ENCODE assay signal across 12 cellular contexts in the genomic region with DNA sequence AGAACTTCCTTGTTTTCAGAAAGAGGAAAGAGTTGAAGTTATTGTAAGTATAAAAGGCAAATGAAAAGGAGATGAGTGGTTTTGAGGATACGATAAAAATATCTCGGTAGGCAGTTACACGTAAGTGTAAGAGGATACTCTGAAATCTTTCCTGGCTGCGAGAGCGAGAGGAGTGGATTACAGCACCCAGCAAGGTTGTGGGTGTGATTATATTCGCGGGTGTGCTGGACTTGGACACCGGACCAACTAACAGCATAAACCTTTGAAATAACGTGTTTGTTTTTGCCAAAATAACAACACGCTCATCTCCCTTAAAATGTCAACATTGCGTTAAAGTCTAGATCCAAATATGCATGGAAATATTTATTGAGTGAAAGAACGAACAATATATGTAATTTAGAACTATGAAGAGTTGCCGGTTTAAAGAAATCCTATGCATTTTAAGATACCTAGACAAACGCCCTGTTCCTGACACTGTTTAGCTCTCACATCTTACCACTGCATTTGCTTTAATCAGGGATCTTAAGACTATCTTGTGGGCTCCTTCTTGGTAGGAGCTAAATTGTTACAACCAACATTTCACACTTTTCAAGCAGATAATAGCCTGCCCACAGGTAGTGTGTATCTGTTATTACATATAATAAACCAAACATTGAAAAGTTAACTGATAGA.
A peak's percentile ranks its signal among the peaks of the same experiment; 100 is the strongest.
DNase-seq lines count a peak whose midpoint lies in the region; ATAC-seq and TF ChIP-seq lines count a peak whose summit lies in the region.
"Had no signal": no experiment of that assay in that cellular context is flagged by ENCODE, and none has a peak within 500 bp of the region (broad histone marks: within the 10 kb centered on the region; RNA-seq: fewer than 3 reads in every experiment).

No MANE protein-coding gene starts in this region.

- H3K9me3 Mint-ChIP-seq in endodermal cell (peaks cover 49% of the 10 kb centered on the region), MCF 10A (ENCODE audit: unreplicated experiment) (no peaks in the 10 kb centered on the region)

- DNase-seq in SK-N-SH, result no peak
- no peak for DNase-seq in endodermal cell
- no peak for DNase-seq in uterus
- no peak for DNase-seq in stimulated activated CD4-positive, alpha-beta T cell treated with anti-CD3 and anti-CD28 coated beads, Interleukin-4, amount 100 ng/mL, for 1 hour
- no peak for DNase-seq in MCF 10A (ENCODE audit: unreplicated experiment)
- DNase-seq: adrenal gland, NCI-H2171 treated with DMSO at 0.1 percent for 48 hours had no signal

- intact Hi-C loops in uterus (cut with DNase I; ENCODE audit: low total_unique reads), result no loop called here
- intact Hi-C loops in MCF 10A (cut with micrococcal nuclease), result no loop called here

- H3K9me2 ChIP-seq in SK-N-SH, result no peaks in the 10 kb centered on the region

- H4K20me1 ChIP-seq in SK-N-SH (ENCODE audit: insufficient read depth), result no peaks in the 10 kb centered on the region

- TF ChIP-seq RAD21 in SK-N-SH (IDR thresholded peaks at IDR 0.05; ENCODE audit: low read length), result no peak

- peak overlapping the region; percentile 69 for H3K27ac Mint-ChIP-seq in endodermal cell
- H3K27ac Mint-ChIP-seq in MCF 10A (ENCODE audit: low read depth, unreplicated experiment), result no peak overlapping the region
- H3K27ac Mint-ChIP-seq: B cell had no signal

- POLR2A ChIA-PET in SK-N-SH (lab: Yijun Ruan, JAX), result no interaction called here
- POLR2A ChIA-PET in MCF 10A (lab: Yijun Ruan, JAX), result interaction anchor here (0.6 to 1.2 kb wide), 3 partner anchors 9 to 848 kb away, joined by 3 to 5 read pairs (median 3); no protein-coding TSS in a partner anchor

- H3K36me3 ChIP-seq in SK-N-SH (replicated peaks in 1 of 2; ENCODE audit: control insufficient read depth in 1 of 2, insufficient read depth in 2 of 2, low read length in 1 of 2), result no peaks in the 10 kb centered on the region
- no peaks in the 10 kb centered on the region for H3K36me3 ChIP-seq in endodermal cell (ENCODE audit: control insufficient read depth, insufficient read depth, low read length)
- H3K36me3 ChIP-seq in mucosa of rectum (ENCODE audit: control insufficient read depth in 2 of 2, insufficient read depth in 2 of 2, low read length in 2 of 2), result no peaks in the 10 kb centered on the region
- no peaks in the 10 kb centered on the region for H3K36me3 ChIP-seq in uterus
- H3K36me3 ChIP-seq: adrenal gland, SJSA1 had no signal

- TF ChIP-seq CTCF in SK-N-SH (IDR thresholded peaks at IDR 0.05), result no peak
- TF ChIP-seq CTCF in endodermal cell (conservative IDR thresholded peaks at IDR 0.05), result no peak
- no peak for TF ChIP-seq CTCF in uterus (IDR thresholded peaks at IDR 0.05)
- no peak for TF ChIP-seq CTCF in MCF 10A (IDR thresholded peaks at IDR 0.05; ENCODE audit: unreplicated experiment)

- H3K4me3 Mint-ChIP-seq in endodermal cell (no peak overlapping the region), MCF 10A (ENCODE audit: unreplicated experiment) (no peak overlapping the region)
- H3K4me3 Mint-ChIP-seq: B cell had no signal

- H2AFZ ChIP-seq in SK-N-SH (ENCODE audit: low read depth), result 0 out of 2 replicates have a peak overlapping the region, but pooled peaks have one; percentile 47

- WGBS in SK-N-SH (ENCODE audit: low lambda C conversion rate), result 42% methylated on average over 14 of the region's 14 CpGs
- WGBS in endodermal cell (ENCODE audit: insufficient coverage in 1 of 2, insufficient read length in 1 of 2), 2 experiments, result 93 to 96% methylated on average over 3 to 14 of the region's 14 CpGs

- no peaks in the 10 kb centered on the region for H3K27me3 ChIP-seq in SK-N-SH (ENCODE audit: insufficient read depth)
- H3K27me3 ChIP-seq in endodermal cell (ENCODE audit: control insufficient read depth, insufficient read depth, low read length, poor library complexity, severe bottlenecking), result no peaks in the 10 kb centered on the region
- peaks cover 0 to 4% of the 10 kb centered on the region in 2 donors for H3K27me3 ChIP-seq in mucosa of rectum (ENCODE audit: control insufficient read depth in 2 of 2, insufficient read depth in 2 of 2, low read length in 2 of 2)
- H3K27me3 ChIP-seq in uterus, result no peaks in the 10 kb centered on the region
- H3K27me3 ChIP-seq: SJSA1 had no signal

- CTCF ChIA-PET in SK-N-SH (lab: Yijun Ruan, JAX), result no interaction called here
- CTCF ChIA-PET in MCF 10A (lab: Yijun Ruan, JAX), result no interaction called here

- H3K27me3 Mint-ChIP-seq in endodermal cell (ENCODE audit: insufficient read depth), result peaks cover 4% of the 10 kb centered on the region
- peaks cover 77% of the 10 kb centered on the region for H3K27me3 Mint-ChIP-seq in MCF 10A (ENCODE audit: insufficient read depth, unreplicated experiment)

- H3K36me3 Mint-ChIP-seq in endodermal cell (ENCODE audit: low read depth), result no peaks in the 10 kb centered on the region
- no peaks in the 10 kb centered on the region for H3K36me3 Mint-ChIP-seq in MCF 10A (ENCODE audit: insufficient read depth, unreplicated experiment)

- H3K4me3 ChIP-seq in SK-N-SH (ENCODE audit: low read depth in 2 of 2, low read length in 1 of 2), result no peak overlapping the region
- no peak overlapping the region for H3K4me3 ChIP-seq in endodermal cell (ENCODE audit: low read length)
- peak overlapping the region in 1 of 2 donors; percentile 16 for H3K4me3 ChIP-seq in mucosa of rectum (ENCODE audit: low read length in 2 of 2)
- H3K4me3 ChIP-seq in uterus, result no peak overlapping the region
- H3K4me3 ChIP-seq: adrenal gland, SJSA1 had no signal

- no peaks in the 10 kb centered on the region for H3F3A ChIP-seq in SK-N-SH (replicated peaks; ENCODE audit: insufficient read depth)

- TF ChIP-seq POLR2A in uterus (IDR thresholded peaks at IDR 0.05), result no peak

- no peaks in the 10 kb centered on the region for H3K79me2 ChIP-seq in SK-N-SH (ENCODE audit: insufficient read depth)

- no peak for ATAC-seq in SK-N-SH treated with all-trans-retinoic acid at 6 μM for 48 hours
- no peak for ATAC-seq in GM19351 (IDR thresholded peaks at IDR 0.05; ENCODE audit: unreplicated experiment)

- no peak overlapping the region for H3K4me2 ChIP-seq in SK-N-SH

- H3K4me1 Mint-ChIP-seq in endodermal cell (peaks cover 23% of the 10 kb centered on the region), MCF 10A (ENCODE audit: insufficient read depth, unreplicated experiment) (peaks cover 5% of the 10 kb centered on the region)
- H3K4me1 Mint-ChIP-seq: B cell had no signal

- no peak for TF ChIP-seq EP300 in SK-N-SH (IDR thresholded peaks at IDR 0.05; ENCODE audit: borderline replicate concordance in 1 of 2, low read depth in 1 of 2, low read length in 1 of 2)

- no peak overlapping the region for H3K9ac ChIP-seq in SK-N-SH
- H3K9ac ChIP-seq in endodermal cell (ENCODE audit: extremely low read depth, low read length, poor library complexity, severe bottlenecking), result no peak overlapping the region
- peak overlapping the region in 1 of 2 donors; percentile 10 for H3K9ac ChIP-seq in mucosa of rectum (ENCODE audit: low read depth in 1 of 2, low read length in 2 of 2)

- peaks cover 0 to 6% of the 10 kb centered on the region in 2 experiments; a peak in 1 of 4 replicates for H3K4me1 ChIP-seq in SK-N-SH (ENCODE audit: control insufficient read depth in 1 of 2, insufficient read depth in 2 of 2, low read depth in 1 of 2, low read length in 1 of 2)
- peaks cover 7% of the 10 kb centered on the region for H3K4me1 ChIP-seq in endodermal cell (ENCODE audit: control insufficient read depth, insufficient read depth, low read length)
- peaks cover 6 to 9% of the 10 kb centered on the region in 2 donors for H3K4me1 ChIP-seq in mucosa of rectum (ENCODE audit: control insufficient read depth in 2 of 2, insufficient read depth in 2 of 2, low read length in 2 of 2)
- no peaks in the 10 kb centered on the region for H3K4me1 ChIP-seq in uterus
- H3K4me1 ChIP-seq: adrenal gland had no signal

- H3K9me3 ChIP-seq in SK-N-SH (no peaks in the 10 kb centered on the region), endodermal cell (ENCODE audit: control insufficient read depth, low read length) (no peaks in the 10 kb centered on the region), mucosa of rectum (ENCODE audit: control insufficient read depth in 2 of 2, low read length in 2 of 2) (no peaks in the 10 kb centered on the region), uterus (no peaks in the 10 kb centered on the region)
- H3K9me3 ChIP-seq: adrenal gland, SJSA1 had no signal

- H3K27ac ChIP-seq in SK-N-SH (ENCODE audit: low read depth in 2 of 2, low read length in 1 of 2) (peak overlapping the region in 1 of 2 experiments; percentile 27; a peak in 2 of 4 replicates), endodermal cell (ENCODE audit: low read depth, low read length) (no peak overlapping the region), mucosa of rectum (ENCODE audit: low read depth in 2 of 2, low read length in 2 of 2) (peak overlapping the region; percentile 63 to 80), uterus (peak overlapping the region; percentile 61)
- H3K27ac ChIP-seq: SJSA1 had no signal

- BruUV-seq in MCF 10A (replicated peaks; lab: Mats Ljungman, UMichigan), result no TSS peak

TF ChIP-seq in SK-N-SH, 30 proteins besides CTCF, POLR2A, EP300 and RAD21 (continues in another document):
- TF ChIP-seq TAF1 (IDR thresholded peaks at IDR 0.05; ENCODE audit: borderline replicate concordance, low read depth, low read length), result no peak
- TF ChIP-seq YY1 (IDR thresholded peaks at IDR 0.05; ENCODE audit: low read depth), result no peak
- TF ChIP-seq, protein P1, sequence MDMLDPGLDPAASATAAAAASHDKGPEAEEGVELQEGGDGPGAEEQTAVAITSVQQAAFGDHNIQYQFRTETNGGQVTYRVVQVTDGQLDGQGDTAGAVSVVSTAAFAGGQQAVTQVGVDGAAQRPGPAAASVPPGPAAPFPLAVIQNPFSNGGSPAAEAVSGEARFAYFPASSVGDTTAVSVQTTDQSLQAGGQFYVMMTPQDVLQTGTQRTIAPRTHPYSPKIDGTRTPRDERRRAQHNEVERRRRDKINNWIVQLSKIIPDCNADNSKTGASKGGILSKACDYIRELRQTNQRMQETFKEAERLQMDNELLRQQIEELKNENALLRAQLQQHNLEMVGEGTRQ (IDR thresholded peaks at IDR 0.05; ENCODE audit: borderline replicate concordance, low read depth, low read length), result no peak
- TF ChIP-seq JUND (IDR thresholded peaks at IDR 0.05), result no peak

TF ChIP-seq in SK-N-SH treated with all-trans-retinoic acid at 6 μM for 48 hours, 23 proteins besides CTCF, POLR2A, EP300 and RAD21:
- TF ChIP-seq, protein P2, sequence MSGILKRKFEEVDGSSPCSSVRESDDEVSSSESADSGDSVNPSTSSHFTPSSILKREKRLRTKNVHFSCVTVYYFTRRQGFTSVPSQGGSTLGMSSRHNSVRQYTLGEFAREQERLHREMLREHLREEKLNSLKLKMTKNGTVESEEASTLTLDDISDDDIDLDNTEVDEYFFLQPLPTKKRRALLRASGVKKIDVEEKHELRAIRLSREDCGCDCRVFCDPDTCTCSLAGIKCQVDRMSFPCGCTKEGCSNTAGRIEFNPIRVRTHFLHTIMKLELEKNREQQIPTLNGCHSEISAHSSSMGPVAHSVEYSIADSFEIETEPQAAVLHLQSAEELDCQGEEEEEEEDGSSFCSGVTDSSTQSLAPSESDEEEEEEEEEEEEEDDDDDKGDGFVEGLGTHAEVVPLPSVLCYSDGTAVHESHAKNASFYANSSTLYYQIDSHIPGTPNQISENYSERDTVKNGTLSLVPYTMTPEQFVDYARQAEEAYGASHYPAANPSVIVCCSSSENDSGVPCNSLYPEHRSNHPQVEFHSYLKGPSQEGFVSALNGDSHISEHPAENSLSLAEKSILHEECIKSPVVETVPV (CRISPR knock-in tag; IDR thresholded peaks at IDR 0.05), result no peak
